Comparison of ENCODE assay signal across 7 cellular contexts in genomic region chr1:144103156-144103880, GRCh38.
DNase-seq lines count a peak whose midpoint lies in the region; ATAC-seq and TF ChIP-seq lines count a peak whose summit lies in the region.
"Not testable (repeated sequence)": the region's sequence is repeated elsewhere in the genome, so short reads cannot be mapped to it uniquely, and the experiment has no call there.

No MANE protein-coding gene starts in this region.

- not testable (repeated sequence) for H3K4me3 Mint-ChIP-seq in activated CD4-positive, alpha-beta T cell treated with anti-CD3 and anti-CD28 coated beads for 36 hours; activated T-cell treated with anti-CD3 and anti-CD28 coated beads, Interleukin-2, amount 50 U/mL, for 72 hours; MCF 10A (ENCODE audit: unreplicated experiment)

- H3K36me3 Mint-ChIP-seq in activated CD4-positive, alpha-beta T cell treated with anti-CD3 and anti-CD28 coated beads for 36 hours (ENCODE audit: low read depth); activated T-cell treated with anti-CD3 and anti-CD28 coated beads, Interleukin-2, amount 50 U/mL, for 72 hours (ENCODE audit: insufficient read depth in 2 of 2); MCF 10A (ENCODE audit: insufficient read depth, unreplicated experiment): not testable (repeated sequence)

- intact Hi-C loops in activated CD4-positive, alpha-beta T cell treated with anti-CD3 and anti-CD28 coated beads for 36 hours (cut with DNase I, micrococcal nuclease); MCF 10A (cut with micrococcal nuclease): not testable (repeated sequence)

- H3K36me3 ChIP-seq in right atrium auricular region, neutrophil: not testable (repeated sequence)

- not testable (repeated sequence) for TF ChIP-seq CTCF in MCF 10A (IDR thresholded peaks at IDR 0.05; ENCODE audit: unreplicated experiment); right atrium auricular region (IDR thresholded peaks at IDR 0.05)
- peak; percentile 8 for TF ChIP-seq CTCF in neutrophil (IDR thresholded peaks at IDR 0.05)

- not testable (repeated sequence) for H3K9me3 Mint-ChIP-seq in activated CD4-positive, alpha-beta T cell treated with anti-CD3 and anti-CD28 coated beads for 36 hours (ENCODE audit: low read depth); activated T-cell treated with anti-CD3 and anti-CD28 coated beads, Interleukin-2, amount 50 U/mL, for 72 hours; MCF 10A (ENCODE audit: unreplicated experiment)

- H3K4me1 ChIP-seq in right atrium auricular region; neutrophil (ENCODE audit: control insufficient read depth in 1 of 2, insufficient read depth in 1 of 2, low read depth in 1 of 2, low read length in 1 of 2): not testable (repeated sequence)

- DNase-seq in HT1080 (ENCODE audit: low read depth), result peak; percentile 3
- peak; percentile 50 for DNase-seq in activated CD4-positive, alpha-beta T cell treated with anti-CD3 and anti-CD28 coated beads for 36 hours
- DNase-seq in activated T-cell treated with anti-CD3 and anti-CD28 coated beads, Interleukin-2, amount 50 U/mL, for 72 hours, result peak; percentile 10 to 33
- peak; percentile 4 for DNase-seq in MCF 10A (ENCODE audit: unreplicated experiment)
- peak; percentile 74 for DNase-seq in right atrium auricular region (ENCODE audit: low spot score)
- DNase-seq in stimulated activated CD4-positive, alpha-beta T cell treated with anti-CD3 and anti-CD28 coated beads, TNF-alpha, amount 100 ng/mL, for 1 hour (ENCODE audit: low read depth in 3 of 3, low spot score in 1 of 3), result peak in 2 of 3 donors; percentile 14 to 19

- not testable (repeated sequence) for H3K27me3 Mint-ChIP-seq in activated CD4-positive, alpha-beta T cell treated with anti-CD3 and anti-CD28 coated beads for 36 hours; activated T-cell treated with anti-CD3 and anti-CD28 coated beads, Interleukin-2, amount 50 U/mL, for 72 hours (ENCODE audit: low read depth); MCF 10A (ENCODE audit: insufficient read depth, unreplicated experiment)

- POLR2A ChIA-PET in activated CD4-positive, alpha-beta T cell treated with anti-CD3 and anti-CD28 coated beads for 36 hours (lab: Charles Lee); MCF 10A (lab: Yijun Ruan, JAX): not testable (repeated sequence)

- CTCF ChIA-PET in activated CD4-positive, alpha-beta T cell treated with anti-CD3 and anti-CD28 coated beads for 36 hours (lab: Charles Lee); MCF 10A (lab: Yijun Ruan, JAX): not testable (repeated sequence)

- H3K9me3 ChIP-seq in right atrium auricular region, result not testable (repeated sequence)
- H3K9me3 ChIP-seq in neutrophil, result peaks cover 16% of the 10 kb centered on the region

- not testable (repeated sequence) for H3K27ac Mint-ChIP-seq in activated CD4-positive, alpha-beta T cell treated with anti-CD3 and anti-CD28 coated beads for 36 hours; activated T-cell treated with anti-CD3 and anti-CD28 coated beads, Interleukin-2, amount 50 U/mL, for 72 hours; MCF 10A (ENCODE audit: low read depth, unreplicated experiment)

- not testable (repeated sequence) for H3K4me3 ChIP-seq in right atrium auricular region; neutrophil (ENCODE audit: low read depth in 1 of 2, low read length in 1 of 2)

- H3K27me3 ChIP-seq in right atrium auricular region, neutrophil: not testable (repeated sequence)

- not testable (repeated sequence) for ATAC-seq in activated CD4-positive, alpha-beta T cell treated with anti-CD3 and anti-CD28 coated beads for 36 hours
- peak in 1 of 2 donors; percentile 17 for ATAC-seq in activated T-cell treated with anti-CD3 and anti-CD28 coated beads, Interleukin-2, amount 50 U/mL, for 72 hours (replicated peaks in 1 of 2)

- BruUV-seq in MCF 10A (replicated peaks; lab: Mats Ljungman, UMichigan), result not testable (repeated sequence)

- not testable (repeated sequence) for H3K27ac ChIP-seq in right atrium auricular region, neutrophil

- not testable (repeated sequence) for H3K4me1 Mint-ChIP-seq in activated CD4-positive, alpha-beta T cell treated with anti-CD3 and anti-CD28 coated beads for 36 hours; activated T-cell treated with anti-CD3 and anti-CD28 coated beads, Interleukin-2, amount 50 U/mL, for 72 hours (ENCODE audit: low read depth); MCF 10A (ENCODE audit: insufficient read depth, unreplicated experiment)

Comparison
In these comparisons a context has a peak if more than half of its experiments do, and no peak if none do; other contexts are left out.
1. DNase-seq: peak in every context shown above with its lines; median percentile 74 in right atrium auricular region; 50 in activated CD4-positive, alpha-beta T cell treated with anti-CD3 and anti-CD28 coated beads for 36 hours; 22 in activated T-cell treated with anti-CD3 and anti-CD28 coated beads, Interleukin-2, amount 50 U/mL, for 72 hours; 16 in stimulated activated CD4-positive, alpha-beta T cell treated with anti-CD3 and anti-CD28 coated beads, TNF-alpha, amount 100 ng/mL, for 1 hour; 4 in MCF 10A; 3 in HT1080.